In the genomic region with DNA sequence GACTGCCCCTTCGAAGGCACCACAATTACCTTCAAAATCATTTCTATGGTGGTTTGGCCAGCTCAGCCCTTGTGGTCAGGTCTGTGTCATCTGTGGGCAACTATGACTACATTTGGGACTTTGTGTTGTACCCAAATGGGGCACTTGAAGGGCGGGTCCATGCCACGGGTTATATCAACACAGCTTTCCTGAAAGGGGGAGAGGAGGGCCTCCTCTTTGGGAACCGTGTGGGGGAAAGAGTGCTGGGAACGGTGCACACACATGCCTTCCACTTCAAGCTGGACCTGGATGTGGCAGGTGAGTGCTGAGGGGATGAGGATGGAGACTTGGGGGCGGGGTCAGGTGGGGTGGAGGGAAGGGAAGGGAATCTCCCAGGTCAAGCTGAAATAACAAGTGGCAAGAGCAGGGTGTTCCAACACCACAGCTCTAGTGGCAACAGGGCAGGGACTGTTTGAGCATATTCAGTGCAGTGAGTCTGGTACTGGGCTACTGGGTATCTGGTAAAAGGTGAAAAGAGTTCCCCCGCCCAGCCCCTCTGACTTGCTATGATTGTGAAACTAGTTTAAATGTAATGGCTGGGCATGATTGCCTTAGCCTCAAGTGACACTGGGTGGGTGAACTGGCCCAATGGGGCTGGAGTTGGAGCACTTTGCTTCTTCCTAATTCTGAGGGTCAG, we compare ENCODE assay signal across 9 cellular contexts. TPM values are rescaled to one million over a fixed set of nuclear protein-coding genes. Genes with fewer than 3 reads are reported as not detected.
DNase-seq lines count a peak whose midpoint lies in the region; ATAC-seq and TF ChIP-seq lines count a peak whose summit lies in the region.
"Had no signal": no experiment of that assay in that cellular context is flagged by ENCODE, and none has a peak within 500 bp of the region (broad histone marks: within the 10 kb centered on the region; RNA-seq: fewer than 3 reads in every experiment).

No MANE protein-coding gene starts in this region.

- no peaks in the 10 kb centered on the region for H3K9me3 ChIP-seq in GM23248 (ENCODE audit: low read depth)
- no peaks in the 10 kb centered on the region for H3K9me3 ChIP-seq in mammary epithelial cell (replicated peaks; ENCODE audit: insufficient read depth, low read length)
- no peaks in the 10 kb centered on the region for H3K9me3 ChIP-seq in smooth muscle cell (replicated peaks; ENCODE audit: low read depth)
- H3K9me3 ChIP-seq: adrenal gland had no signal

- H3F3A ChIP-seq in GM23248 (ENCODE audit: insufficient read depth) (peaks cover 34% of the 10 kb centered on the region), smooth muscle cell (ENCODE audit: low read depth) (peaks cover 6% of the 10 kb centered on the region)

- no peak overlapping the region for H3K4me2 ChIP-seq in GM23248 (ENCODE audit: unreplicated experiment)
- H3K4me2 ChIP-seq in mammary epithelial cell (ENCODE audit: insufficient read depth, low read depth, low read length): no peak overlapping the region
- no peak overlapping the region for H3K4me2 ChIP-seq in smooth muscle cell

- peaks cover 13% of the 10 kb centered on the region for H3K4me1 ChIP-seq in GM23248 (ENCODE audit: insufficient read depth)
- H3K4me1 ChIP-seq in mammary epithelial cell (ENCODE audit: insufficient read depth, low read length): peaks cover 6% of the 10 kb centered on the region
- no peaks in the 10 kb centered on the region for H3K4me1 ChIP-seq in smooth muscle cell (ENCODE audit: low read depth)

- CTCF ChIA-PET in mammary epithelial cell (lab: Charles Lee; ENCODE audit: low non-redundant PET): interaction anchor here (0.8 kb wide), 1 partner anchor 151 kb away, joined by 5 read pairs; no protein-coding TSS in a partner anchor

- H2AFZ ChIP-seq in GM23248 (no peak overlapping the region), mammary epithelial cell (ENCODE audit: low read depth, low read length) (no peak overlapping the region), smooth muscle cell (ENCODE audit: low read depth) (no peak overlapping the region)

- H3K9ac ChIP-seq in GM23248 (no peak overlapping the region), mammary epithelial cell (ENCODE audit: insufficient read depth, low read length) (no peak overlapping the region), smooth muscle cell (ENCODE audit: low read depth) (no peak overlapping the region)

- 80 to 86% methylated on average over 7 of the region's 7 CpGs for WGBS in GM23248 (ENCODE audit: low coverage in 1 of 2, low lambda C conversion rate in 2 of 2, missing lambda C conversion rate in 2 of 2), 2 experiments
- WGBS in mammary epithelial cell (ENCODE audit: low coverage, missing lambda C conversion rate): 55% methylated on average over 7 of the region's 7 CpGs
- 90% methylated on average over 7 of the region's 7 CpGs for WGBS in smooth muscle cell (ENCODE audit: low lambda C conversion rate)

- in situ Hi-C loops in GM23248 (cut with MboI) (no loop called here), mammary epithelial cell (cut with MboI; ENCODE audit: low sequenced_read_pairs in 2 of 2) (loop anchor here in 1 of 2 donors (25.0 kb wide), 1 partner anchor 466 kb away; no protein-coding TSS in a partner anchor)

- intact Hi-C loops in mammary epithelial cell (cut with micrococcal nuclease): no loop called here

- DNase-seq in GM23248: no peak
- DNase-seq in MV-4-11 (lab: John Stamatoyannopoulos, UW): peak; percentile 56
- DNase-seq in mammary epithelial cell: peak; percentile 16
- no peak for DNase-seq in smooth muscle cell (lab: John Stamatoyannopoulos, UW; ENCODE audit: unreplicated experiment)
- no peak for DNase-seq in SW 1271 (lab: John Stamatoyannopoulos, UW)
- no peak for DNase-seq in COLO829 (ENCODE audit: low spot score)
- DNase-seq: NCI-H1092 had no signal

- H3K79me2 ChIP-seq in GM23248 (ENCODE audit: insufficient read depth) (no peaks in the 10 kb centered on the region), mammary epithelial cell (ENCODE audit: insufficient read depth, low read length) (no peaks in the 10 kb centered on the region), smooth muscle cell (ENCODE audit: low read depth) (no peaks in the 10 kb centered on the region)

- peaks cover 19% of the 10 kb centered on the region for H3K36me3 ChIP-seq in GM23248 (ENCODE audit: low read depth)
- peaks cover 29% of the 10 kb centered on the region for H3K36me3 ChIP-seq in mammary epithelial cell (ENCODE audit: insufficient read depth, low read length)
- peaks cover 10% of the 10 kb centered on the region for H3K36me3 ChIP-seq in smooth muscle cell (ENCODE audit: low read depth)

- dilution Hi-C loops in mammary epithelial cell (cut with HindIII; ENCODE audit: low sequenced_read_pairs): no loop called here

- no peak overlapping the region for H3K4me3 ChIP-seq in GM23248
- H3K4me3 ChIP-seq in mammary epithelial cell (replicated peaks in 1 of 3; ENCODE audit: insufficient read depth in 1 of 3, low read depth in 2 of 3, low read length in 3 of 3): no peak overlapping the region
- no peak overlapping the region for H3K4me3 ChIP-seq in smooth muscle cell
- H3K4me3 ChIP-seq: adrenal gland had no signal

- H3K27me3 ChIP-seq in GM23248 (replicated peaks; ENCODE audit: insufficient read depth): 0 out of 2 replicates have a peak, but pooled peaks cover 3% of the 10 kb centered on the region
- no peaks in the 10 kb centered on the region for H3K27me3 ChIP-seq in mammary epithelial cell (ENCODE audit: insufficient read depth, low read length)
- H3K27me3 ChIP-seq in smooth muscle cell (ENCODE audit: low read depth): no peaks in the 10 kb centered on the region
- H3K27me3 ChIP-seq: adrenal gland had no signal

- TF ChIP-seq CTCF in mammary epithelial cell (conservative IDR thresholded peaks at IDR 0.05 in 1 of 2, IDR thresholded peaks at IDR 0.05 in 1 of 2; ENCODE audit: extremely low read depth in 1 of 2, insufficient read depth in 1 of 2, low read depth in 1 of 2, low read length in 2 of 2) (no peak), smooth muscle cell (IDR thresholded peaks at IDR 0.05; ENCODE audit: borderline replicate concordance, insufficient read depth, poor library complexity, severe bottlenecking) (no peak)

- H3K27ac ChIP-seq in GM23248 (peak overlapping the region; percentile 63), mammary epithelial cell (ENCODE audit: insufficient read depth, low read depth, low read length) (no peak overlapping the region), smooth muscle cell (ENCODE audit: low read depth) (peak overlapping the region; percentile 47)

- H4K20me1 ChIP-seq in GM23248 (ENCODE audit: insufficient read depth): no peaks in the 10 kb centered on the region
- no peaks in the 10 kb centered on the region for H4K20me1 ChIP-seq in mammary epithelial cell (ENCODE audit: insufficient read depth, low read length)
- H4K20me1 ChIP-seq in smooth muscle cell (ENCODE audit: low read depth): peaks cover 6% of the 10 kb centered on the region

- no TSS peak for BruUV-seq in mammary epithelial cell (replicated peaks; lab: Mats Ljungman, UMichigan)

- ATAC-seq in GM21526 (IDR thresholded peaks at IDR 0.05; ENCODE audit: low FRiP score, unreplicated experiment): no peak

- H3K9me2 ChIP-seq in GM23248 (ENCODE audit: insufficient read depth): no peaks in the 10 kb centered on the region

RNA-seq across cellular contexts. Expression of a gene that starts 1.7 kb away (rescaled TPM):
- total RNA-seq in GM23248 (2014; rRNA removed; shearing (Covaris generic)): 0.13 and 0.22 TPM in 2 replicates
- 0.09 and 0.14 TPM in 2 replicates for polyA plus RNA-seq in GM23248 (2016; fragmentation: Nextera tagmentation; extraction: Ambion mirVana)
- 1 to 10 TPM in 1 of 2 donors, under 1 TPM in 1; 0.67 to 2.8 TPM for total RNA-seq in mammary epithelial cell
- polyA plus RNA-seq in mammary epithelial cell: 0.57 TPM
- not detected for polyA minus RNA-seq in mammary epithelial cell
- 1.6 and 2.3 TPM in 2 replicates for total RNA-seq in smooth muscle cell
- polyA plus RNA-seq in smooth muscle cell: 0.91 and 2.1 TPM in 2 replicates

RNA-seq across cellular contexts. Expression of a gene that starts 4.9 kb away (rescaled TPM):
- total RNA-seq in GM23248 (2014; rRNA removed; shearing (Covaris generic)): 0.13 TPM in 1 of 2 replicates, not detected in the other
- polyA plus RNA-seq in GM23248 (2016; fragmentation: Nextera tagmentation; extraction: Ambion mirVana): 0.05 TPM in 1 of 2 replicates, not detected in the other
- under 1 TPM in 1 of 2 donors, not detected in 1; 0.31 TPM for total RNA-seq in mammary epithelial cell
- 0.25 TPM for polyA plus RNA-seq in mammary epithelial cell
- not detected for polyA minus RNA-seq in mammary epithelial cell
- 0.63 and 0.90 TPM in 2 replicates for total RNA-seq in smooth muscle cell
- polyA plus RNA-seq in smooth muscle cell: 0.65 and 1.5 TPM in 2 replicates

RNA-seq across cellular contexts. Expression of a gene that starts 12.9 kb away (rescaled TPM):
- 88.1 and 104 TPM in 2 replicates for total RNA-seq in GM23248 (2014; rRNA removed; shearing (Covaris generic))
- polyA plus RNA-seq in GM23248 (2016; fragmentation: Nextera tagmentation; extraction: Ambion mirVana): 170 and 176 TPM in 2 replicates
- total RNA-seq in mammary epithelial cell: 100 to 1,000 TPM in 1 of 2 donors, 10 to 100 TPM in 1; 93.5 to 186 TPM
- 168 TPM for polyA plus RNA-seq in mammary epithelial cell
- polyA minus RNA-seq in mammary epithelial cell: 236 TPM
- total RNA-seq in smooth muscle cell: 56.5 and 67.1 TPM in 2 replicates
- 85.3 and 87.0 TPM in 2 replicates for polyA plus RNA-seq in smooth muscle cell

RNA-seq across cellular contexts. Expression of a gene that starts 22.0 kb away (rescaled TPM):
- 134 and 191 TPM in 2 replicates for total RNA-seq in GM23248 (2014; rRNA removed; shearing (Covaris generic))
- 105 and 117 TPM in 2 replicates for polyA plus RNA-seq in GM23248 (2016; fragmentation: Nextera tagmentation; extraction: Ambion mirVana)
- 10 to 100 TPM; 90.7 to 99.5 TPM for total RNA-seq in mammary epithelial cell
- polyA plus RNA-seq in mammary epithelial cell: 61.7 TPM
- polyA minus RNA-seq in mammary epithelial cell: 36.7 TPM
- 57.5 and 66.5 TPM in 2 replicates for total RNA-seq in smooth muscle cell
- polyA plus RNA-seq in smooth muscle cell: 54.8 and 61.9 TPM in 2 replicates

RNA-seq across cellular contexts. Expression of a gene that starts 47.4 kb away (rescaled TPM):
- not detected in 2 replicates for total RNA-seq in GM23248 (2014; rRNA removed; shearing (Covaris generic))
- polyA plus RNA-seq in GM23248 (2016; fragmentation: Nextera tagmentation; extraction: Ambion mirVana): 0.14 and 0.71 TPM in 2 replicates
- under 1 TPM in 1 of 2 donors, not detected in 1; under 0.01 TPM for total RNA-seq in mammary epithelial cell
- polyA plus RNA-seq in mammary epithelial cell: not detected
- not detected for polyA minus RNA-seq in mammary epithelial cell
- not detected in 2 replicates for total RNA-seq in smooth muscle cell
- polyA plus RNA-seq in smooth muscle cell: 0.17 and 0.71 TPM in 2 replicates

Comparison
In these comparisons a context has a peak if more than half of its experiments do, and no peak if none do; other contexts are left out.
1. DNase-seq: peak in MV-4-11 (single experiment) and mammary epithelial cell (single experiment); none in GM23248 (single experiment), smooth muscle cell (single experiment), SW 1271 (0 of 2) and COLO829 (single experiment).